In the genomic region with DNA sequence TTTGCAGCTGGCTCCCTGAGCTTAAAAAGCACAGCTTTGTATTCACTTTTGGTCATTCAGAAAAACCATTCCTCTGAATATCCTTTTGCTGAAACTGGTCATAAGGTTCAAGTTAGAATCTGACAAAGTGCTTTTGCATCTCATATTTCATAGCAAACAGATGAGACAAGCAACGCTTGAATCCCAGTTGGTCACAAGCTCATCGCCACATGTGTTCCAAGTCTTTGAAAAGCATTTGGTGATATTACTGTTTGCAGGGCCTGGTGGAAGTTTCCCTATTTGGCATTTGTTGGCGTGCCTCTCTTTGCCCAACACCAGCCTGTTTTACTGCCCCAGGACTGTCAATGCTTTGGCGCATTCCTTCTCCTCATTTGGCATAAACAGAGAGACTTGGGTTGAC, we compare ENCODE assay signal across 28 cellular contexts. TPM values are rescaled to one million over a fixed set of nuclear protein-coding genes. Genes with fewer than 3 reads are reported as not detected.
DNase-seq lines count a peak whose midpoint lies in the region; ATAC-seq, FAIRE-seq and TF ChIP-seq lines count a peak whose summit lies in the region.
"Had no signal": no experiment of that assay in that cellular context is flagged by ENCODE, and none has a peak within 500 bp of the region (broad histone marks: within the 10 kb centered on the region; RNA-seq: fewer than 3 reads in every experiment).

No MANE protein-coding gene starts in this region.

- no peak overlapping the region for H3K4me3 ChIP-seq in bronchial epithelial cell (ENCODE audit: low read depth, low read length)
- H3K4me3 ChIP-seq in skeletal muscle tissue (ENCODE audit: low read length in 3 of 3), result peak overlapping the region in 1 of 3 donors; percentile 19
- no peak overlapping the region for H3K4me3 ChIP-seq in lower lobe of right lung
- H3K4me3 ChIP-seq: PC-9 had no signal

- TF ChIP-seq CTCF in bronchial epithelial cell (IDR thresholded peaks at IDR 0.05; ENCODE audit: insufficient read depth, low read length, severe bottlenecking), result no peak
- TF ChIP-seq CTCF in lower lobe of right lung (IDR thresholded peaks at IDR 0.05), result no peak

- H3K36me3 ChIP-seq in bronchial epithelial cell (ENCODE audit: control insufficient read depth, insufficient read depth, low read length), result no peaks in the 10 kb centered on the region
- H3K36me3 ChIP-seq in skeletal muscle tissue (ENCODE audit: control insufficient read depth in 3 of 3, insufficient read depth in 3 of 3, low read length in 3 of 3), result peaks cover 4 to 11% (median 5%) of the 10 kb centered on the region in 3 donors
- no peaks in the 10 kb centered on the region for H3K36me3 ChIP-seq in lower lobe of right lung

- peak overlapping the region in 2 of 3 donors; percentile 46 to 93 for H3K9ac ChIP-seq in skeletal muscle tissue (ENCODE audit: low read depth in 1 of 3, low read length in 3 of 3)

- peaks cover 32 to 42% (median 40%) of the 10 kb centered on the region in 3 donors for H3K4me1 ChIP-seq in skeletal muscle tissue (ENCODE audit: control insufficient read depth in 3 of 3, insufficient read depth in 3 of 3, low read length in 3 of 3)
- peaks cover 5% of the 10 kb centered on the region for H3K4me1 ChIP-seq in lower lobe of right lung

- H3K9me3 ChIP-seq in skeletal muscle tissue (ENCODE audit: control insufficient read depth in 3 of 3, low read length in 3 of 3), result no peaks in the 10 kb centered on the region
- peaks cover 12% of the 10 kb centered on the region for H3K9me3 ChIP-seq in lower lobe of right lung

- ATAC-seq in left ventricle myocardium superior (peak; percentile 17), GM21381 (IDR thresholded peaks at IDR 0.05; ENCODE audit: unreplicated experiment) (no peak), lower lobe of right lung (no peak)

- FAIRE-seq in bronchial epithelial cell (lab: Jason Lieb, UNC), result peak; percentile 76

- intact Hi-C loops in left ventricle myocardium superior (cut with micrococcal nuclease), result no loop called here
- intact Hi-C loops in lower lobe of right lung (cut with DNase I), result no loop called here

- H3K27ac ChIP-seq in skeletal muscle tissue (ENCODE audit: low read depth, low read length) (peak overlapping the region; percentile 94), lower lobe of right lung (no peak overlapping the region)
- H3K27ac ChIP-seq: PC-9, VCaP had no signal

- H3K27me3 ChIP-seq in bronchial epithelial cell (ENCODE audit: control insufficient read depth, insufficient read depth, low read length) (no peaks in the 10 kb centered on the region), skeletal muscle tissue (ENCODE audit: control insufficient read depth in 3 of 3, insufficient read depth in 3 of 3, low read length in 3 of 3) (no peaks in the 10 kb centered on the region), lower lobe of right lung (ENCODE audit: low read depth) (no peaks in the 10 kb centered on the region)

- DNase-seq in EH (ENCODE audit: low read depth) (peak; percentile 17), bronchial epithelial cell (ENCODE audit: low read depth) (no peak), left ventricle myocardium superior (no peak), NCI-H1105 treated with DMSO at 0.1 percent for 48 hours (lab: John Stamatoyannopoulos, UW) (no peak), lower lobe of right lung (no peak), NK-92 (lab: John Stamatoyannopoulos, UW; ENCODE audit: unreplicated experiment) (no peak)
- DNase-seq: ACHN; activated CD4-positive, alpha-beta T cell treated with anti-CD3 and anti-CD28 coated beads for 4 hours; activated effector memory CD4-positive, alpha-beta T cell treated with anti-CD3 and anti-CD28 coated beads, Interleukin-2, amount 50 U/mL, for 16 hours; activated naive CD8-positive, alpha-beta T cell treated with anti-CD3 and anti-CD28 coated beads for 36 hours; activated T-cell treated with anti-CD3 and anti-CD28 coated beads for 4 hours; C1 segment of cervical spinal cord; COR-L47; H7; kidney glomerular epithelial cell; mammary epithelial cell; NCI-H1092; NCI-H1930; NCI-H524 treated with DMSO at 0.1 percent for 48 hours; NK-92 treated with Interleukin-12 subunit alpha and Interleukin-12 subunit beta, amount 100 ng/mL, for 24 hours; PC-9; SHP77 treated with DMSO at 0.1 percent for 48 hours; SW 1271; T-helper 9 cell; trophoblast cell had no signal

RNA-seq across cellular contexts. Expression of gene TACC2, which starts 10.3 kb away (rescaled TPM):
- total RNA-seq in bronchial epithelial cell, result 13.4 and 36.7 TPM in 2 replicates
- total RNA-seq in left ventricle myocardium superior, result 377 TPM
- 37.6 TPM for total RNA-seq in skeletal muscle tissue
- total RNA-seq in lower lobe of right lung, result 141 TPM
- total RNA-seq: activated naive CD8-positive, alpha-beta T cell treated with anti-CD3 and anti-CD28 coated beads for 36 hours had no signal

RNA-seq across cellular contexts. Expression of gene NSMCE4A, which starts 24.3 kb away (rescaled TPM):
- total RNA-seq in bronchial epithelial cell (17.6 and 23.4 TPM in 2 replicates), left ventricle myocardium superior (30.3 TPM), skeletal muscle tissue (31.3 TPM), lower lobe of right lung (37.1 TPM)
